In genomic region chr6:21994821-21995220, GRCh38 we compare ENCODE assay signal across 17 cellular contexts.
DNase-seq lines count a peak whose midpoint lies in the region; ATAC-seq and TF ChIP-seq lines count a peak whose summit lies in the region.
"Had no signal": no experiment of that assay in that cellular context is flagged by ENCODE, and none has a peak within 500 bp of the region (broad histone marks: within the 10 kb centered on the region; RNA-seq: fewer than 3 reads in every experiment).

No MANE protein-coding gene starts in this region.

- H3K9me3 Mint-ChIP-seq in nephron: no peaks in the 10 kb centered on the region
- H3K9me3 Mint-ChIP-seq: CD4-positive, alpha-beta T cell; HFFc6 had no signal

- no peaks in the 10 kb centered on the region for H3K27me3 Mint-ChIP-seq in nephron (ENCODE audit: low read depth)
- H3K27me3 Mint-ChIP-seq: CD4-positive, alpha-beta T cell had no signal

- peaks cover 83% of the 10 kb centered on the region for H3K4me1 Mint-ChIP-seq in nephron

- no peak for TF ChIP-seq CTCF in nephron (IDR thresholded peaks at IDR 0.05; ENCODE audit: unreplicated experiment in 3 of 3)

- no peak for ATAC-seq in sciatic nerve
- ATAC-seq: HCT116 had no signal

- no peak overlapping the region for H3K4me3 Mint-ChIP-seq in nephron
- H3K4me3 Mint-ChIP-seq: CD4-positive, alpha-beta T cell; HFFc6 had no signal

- DNase-seq in Jurkat, Clone E6-1 (ENCODE audit: low read depth, low spot score): peak; percentile 91
- peak; percentile 31 for DNase-seq in RPMI7951 (ENCODE audit: low read depth)
- DNase-seq in NCI-H1930 (lab: John Stamatoyannopoulos, UW): no peak
- DNase-seq in NOMO-1 treated with dmso at 0.1 percent for 144 hours (lab: John Stamatoyannopoulos, UW; ENCODE audit: unreplicated experiment): no peak
- DNase-seq in sciatic nerve (ENCODE audit: low spot score): no peak
- DNase-seq in DMS153 (lab: John Stamatoyannopoulos, UW): no peak
- DNase-seq: AML-193; Calu3; CD4-positive, alpha-beta T cell; DMS53; GOT3; H7; HFFc6; IMR-90; KG1 had no signal

- H3K27ac Mint-ChIP-seq in nephron: peak overlapping the region; percentile 72 to 93 (median 73)
- H3K27ac Mint-ChIP-seq: CD4-positive, alpha-beta T cell; HFFc6 had no signal

- H3K36me3 Mint-ChIP-seq in nephron (ENCODE audit: low read depth): peaks cover 29% of the 10 kb centered on the region

- H3K4me3 ChIP-seq in Jurkat, Clone E6-1 (ENCODE audit: low read length): peak overlapping the region; percentile 4; the same call in 1 of the 2 replicates

- intact Hi-C loops in sciatic nerve (cut with DNase I): no loop called here

Comparison
In these comparisons a context has a peak if more than half of its experiments do, and no peak if none do; other contexts are left out.
1. DNase-seq: peak in Jurkat, Clone E6-1 (single experiment) and RPMI7951 (single experiment); none in NCI-H1930 (0 of 2), NOMO-1 treated with dmso at 0.1 percent for 144 hours (single experiment), sciatic nerve (single experiment) and DMS153 (single experiment).